Comparison of ENCODE assay signal across 8 cellular contexts in genomic region chr3:154323921-154324738, GRCh38. TPM values are rescaled to one million over a fixed set of nuclear protein-coding genes. Genes with fewer than 3 reads are reported as not detected.
DNase-seq lines count a peak whose midpoint lies in the region; ATAC-seq and TF ChIP-seq lines count a peak whose summit lies in the region.

Gene DHX36, minus strand, starts transcription at chr3:154324487. Its CDS starts 71 bp downstream, at chr3:154324416.

- H3K4me3 ChIP-seq in Jurkat, Clone E6-1 (ENCODE audit: low read length), result peak within 1 kb of the TSS; percentile 97
- peak within 1 kb of the TSS; percentile 97 for H3K4me3 ChIP-seq in PC-3 (ENCODE audit: low read length)
- peak within 1 kb of the TSS; percentile 77 to 94 for H3K4me3 ChIP-seq in esophagus (ENCODE audit: low read depth in 1 of 2, low read length in 2 of 2)
- H3K4me3 ChIP-seq in mucosa of stomach (ENCODE audit: low read length), result peak within 1 kb of the TSS; percentile 84

- no peaks in the 10 kb centered on the region for H3K36me3 ChIP-seq in PC-3 (ENCODE audit: low read depth, low read length)
- H3K36me3 ChIP-seq in esophagus (ENCODE audit: control insufficient read depth in 2 of 2, insufficient read depth in 2 of 2, low read length in 1 of 2), result no peaks in the 10 kb centered on the region
- no peaks in the 10 kb centered on the region for H3K36me3 ChIP-seq in mucosa of stomach (ENCODE audit: control insufficient read depth, insufficient read depth, low read length)

- H2AFZ ChIP-seq in PC-3 (ENCODE audit: low read length), result peak within 1 kb of the TSS; percentile 85

- H3K9ac ChIP-seq in PC-3 (ENCODE audit: low read length) (peak within 1 kb of the TSS; percentile 97), mucosa of stomach (ENCODE audit: low read length) (peak within 1 kb of the TSS; percentile 97)

- peak within 1 kb of the TSS; percentile 97 for H3K4me2 ChIP-seq in PC-3 (ENCODE audit: low read length)

- intact Hi-C loops in PC-3 (cut with micrococcal nuclease), result no loop called here

- peaks cover 33% of the 10 kb centered on the region for H4K20me1 ChIP-seq in PC-3 (ENCODE audit: low read length)

- H3K79me2 ChIP-seq in PC-3 (ENCODE audit: low read length), result peaks cover 54% of the 10 kb centered on the region

- no peak; the same call in 1 of the 2 replicates for TF ChIP-seq CTCF in PC-3 (conservative IDR thresholded peaks at IDR 0.05; ENCODE audit: low read depth, low read length)

- H3F3A ChIP-seq in PC-3 (ENCODE audit: low read length, unreplicated experiment), result no peaks in the 10 kb centered on the region

- no peaks in the 10 kb centered on the region for H3K9me2 ChIP-seq in PC-3 (replicated peaks; ENCODE audit: low read length)

- no TSS peak for BruUV-seq in PC-3 (replicated peaks; lab: Mats Ljungman, UMichigan)

- CTCF ChIA-PET in PC-3 (lab: Charles Lee), result interaction anchor here (0.7 kb wide), 1 partner anchor 971 kb away, joined by 3 read pairs; no protein-coding TSS in a partner anchor

- no peaks in the 10 kb centered on the region for H3K9me3 ChIP-seq in PC-3 (ENCODE audit: low read length)
- no peaks in the 10 kb centered on the region for H3K9me3 ChIP-seq in esophagus (ENCODE audit: control insufficient read depth in 2 of 2, insufficient read depth in 1 of 2, low read depth in 1 of 2, low read length in 1 of 2)
- H3K9me3 ChIP-seq in mucosa of stomach (ENCODE audit: control insufficient read depth, low read length), result no peaks in the 10 kb centered on the region

- ATAC-seq in GM21619 (IDR thresholded peaks at IDR 0.05; ENCODE audit: unreplicated experiment), result peak; percentile 96
- peak; percentile 93 for ATAC-seq in PC-3

- POLR2A ChIA-PET in PC-3 (lab: Charles Lee; ENCODE audit: unreplicated experiment), result no interaction called here

- peak; percentile 76 for DNase-seq in DMS153 (lab: John Stamatoyannopoulos, UW)
- DNase-seq in Jurkat, Clone E6-1 (ENCODE audit: low read depth, low spot score), result peak; percentile 90
- DNase-seq in PC-3, result peak; percentile 84
- DNase-seq in activated T-cell treated with anti-CD3 and anti-CD28 coated beads, Interleukin-2, amount 50 U/mL, for 1 hour, result peak; percentile 89
- DNase-seq in stimulated activated CD8-positive, alpha-beta memory T cell treated with anti-CD3 and anti-CD28 coated beads, Interleukin-7, amount 100 ng/mL, for 1 hour (ENCODE audit: low read depth in 2 of 2), result peak; percentile 83 to 85

- peak within 1 kb of the TSS; percentile 65 for H3K27ac ChIP-seq in PC-3 (ENCODE audit: low read length)
- H3K27ac ChIP-seq in esophagus (ENCODE audit: low read depth in 2 of 2, low read length in 1 of 2), result peak within 1 kb of the TSS; percentile 96 to 99

- H3K27me3 ChIP-seq in PC-3 (ENCODE audit: low read length) (no peaks in the 10 kb centered on the region), esophagus (ENCODE audit: control insufficient read depth in 1 of 2, insufficient read depth in 2 of 2, low read length in 2 of 2) (no peaks in the 10 kb centered on the region), mucosa of stomach (ENCODE audit: control insufficient read depth, insufficient read depth, low read length) (no peaks in the 10 kb centered on the region)

- 1% methylated on average over 44 of the region's 44 CpGs for WGBS in esophagus, 2 donors

- H3K4me1 ChIP-seq in PC-3 (ENCODE audit: insufficient read depth, low read length) (peaks cover 19% of the 10 kb centered on the region), esophagus (ENCODE audit: control insufficient read depth in 2 of 2, insufficient read depth in 2 of 2, low read length in 1 of 2) (no peaks in the 10 kb centered on the region), mucosa of stomach (ENCODE audit: control insufficient read depth, insufficient read depth, low read length) (peaks cover 6% of the 10 kb centered on the region)

RNA-seq across cellular contexts. Expression of gene DHX36, which starts in this region (rescaled TPM):
- 58.4 TPM for polyA plus RNA-seq in Jurkat, Clone E6-1 (2012; ENCODE audit: insufficient read depth, insufficient read length)
- 34.5 and 54.5 TPM in 2 replicates for total RNA-seq in PC-3 (2014; rRNA removed)
- polyA plus RNA-seq in esophagus, result 10 to 100 TPM; 17.0 to 21.1 TPM

Comparison
In these comparisons a context has a peak if more than half of its experiments do, and no peak if none do; other contexts are left out.
1. Peak in every context shown above with its lines: DNase-seq, ATAC-seq, H3K4me3 ChIP-seq and H3K27ac ChIP-seq.